Comparison of ENCODE assay signal across 1 cellular context in the genomic region with DNA sequence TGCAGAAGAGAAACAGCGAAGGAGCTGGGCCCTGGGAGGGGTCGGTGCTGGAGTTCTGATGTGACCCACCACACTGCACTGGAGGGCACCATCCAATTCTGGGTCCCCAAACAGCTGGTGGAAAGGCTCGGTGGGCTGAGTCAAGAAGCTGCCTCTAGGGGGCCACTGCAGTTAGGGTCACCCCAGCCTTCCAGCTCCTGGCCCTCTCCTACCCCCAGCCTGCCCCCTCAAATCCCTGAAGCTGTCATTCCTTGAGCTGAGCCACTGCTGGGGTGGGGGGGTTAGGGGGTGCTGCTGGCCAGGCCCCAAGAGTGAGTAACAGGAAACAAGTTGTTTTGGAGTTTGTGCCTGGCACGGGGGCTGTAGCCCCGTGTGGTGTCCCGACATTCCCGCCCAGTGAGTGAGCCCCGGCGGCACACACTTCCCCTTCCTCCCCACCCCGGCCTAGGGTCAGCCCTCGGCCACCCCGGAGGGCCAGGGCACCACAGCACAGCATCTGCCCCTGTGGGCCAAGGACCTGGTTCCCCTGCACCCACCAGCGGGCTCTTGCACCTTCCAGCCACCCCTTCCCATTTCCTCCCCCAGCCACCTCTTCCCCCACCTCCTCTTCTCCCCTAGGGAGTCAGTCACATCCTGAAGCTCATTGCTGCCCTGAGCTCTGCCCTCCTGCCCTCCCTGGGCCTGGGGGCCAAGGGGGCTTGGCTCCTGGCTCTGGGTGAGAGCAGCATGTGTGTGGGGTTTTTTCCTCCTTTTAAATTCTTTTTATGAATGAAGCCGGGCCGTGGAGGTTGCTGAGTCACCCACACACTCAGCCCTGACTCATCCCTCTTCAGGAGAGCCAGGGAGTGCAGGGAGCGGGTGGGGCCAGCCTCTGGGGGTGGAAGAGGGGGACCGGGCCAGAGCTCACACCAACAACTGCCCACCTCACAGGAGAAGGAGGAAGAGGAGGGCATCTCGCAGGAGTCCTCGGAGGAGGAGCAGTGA.
TF ChIP-seq lines count a peak whose summit lies in the region.

No MANE protein-coding gene starts in this region.

TF ChIP-seq in GM12878, 131 proteins besides CTCF, POLR2A, EP300 and RAD21 (continued from another document):
- TF ChIP-seq, protein P1, sequence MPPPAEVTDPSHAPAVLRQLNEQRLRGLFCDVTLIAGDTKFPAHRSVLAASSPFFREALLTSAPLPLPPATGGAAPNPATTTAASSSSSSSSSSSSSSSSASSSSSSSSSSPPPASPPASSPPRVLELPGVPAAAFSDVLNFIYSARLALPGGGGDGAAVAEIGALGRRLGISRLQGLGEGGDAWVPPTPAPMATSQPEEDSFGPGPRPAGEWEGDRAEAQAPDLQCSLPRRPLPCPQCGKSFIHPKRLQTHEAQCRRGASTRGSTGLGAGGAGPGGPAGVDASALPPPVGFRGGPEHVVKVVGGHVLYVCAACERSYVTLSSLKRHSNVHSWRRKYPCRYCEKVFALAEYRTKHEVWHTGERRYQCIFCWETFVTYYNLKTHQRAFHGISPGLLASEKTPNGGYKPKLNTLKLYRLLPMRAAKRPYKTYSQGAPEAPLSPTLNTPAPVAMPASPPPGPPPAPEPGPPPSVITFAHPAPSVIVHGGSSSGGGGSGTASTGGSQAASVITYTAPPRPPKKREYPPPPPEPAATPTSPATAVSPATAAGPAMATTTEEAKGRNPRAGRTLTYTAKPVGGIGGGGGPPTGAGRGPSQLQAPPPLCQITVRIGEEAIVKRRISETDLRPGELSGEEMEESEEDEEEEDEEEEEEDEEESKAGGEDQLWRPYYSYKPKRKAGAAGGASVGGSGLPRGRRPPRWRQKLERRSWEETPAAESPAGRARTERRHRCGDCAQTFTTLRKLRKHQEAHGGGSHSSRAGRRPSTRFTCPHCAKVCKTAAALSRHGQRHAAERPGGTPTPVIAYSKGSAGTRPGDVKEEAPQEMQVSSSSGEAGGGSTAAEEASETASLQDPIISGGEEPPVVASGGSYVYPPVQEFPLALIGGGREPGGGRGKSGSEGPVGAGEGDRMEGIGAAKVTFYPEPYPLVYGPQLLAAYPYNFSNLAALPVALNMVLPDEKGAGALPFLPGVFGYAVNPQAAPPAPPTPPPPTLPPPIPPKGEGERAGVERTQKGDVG (CRISPR knock-in tag; IDR thresholded peaks at IDR 0.05) = no peak
- TF ChIP-seq BACH1 (IDR thresholded peaks at IDR 0.05; ENCODE audit: borderline replicate concordance) (0 out of 2 replicates have a peak, but pooled peaks have one; percentile 22), SKIL (IDR thresholded peaks at IDR 0.05; ENCODE audit: low read depth, poor library complexity, severe bottlenecking) (no peak)
TF ChIP-seq in GM12878: peak in this region for 2.
